8 cellular contexts compared by ENCODE assay signal in genomic region chrX:71095555-71095970, GRCh38. TPM values are rescaled to one million over a fixed set of nuclear protein-coding genes. Genes with fewer than 3 reads are reported as not detected.
DNase-seq lines count a peak whose midpoint lies in the region; ATAC-seq and TF ChIP-seq lines count a peak whose summit lies in the region.

Gene FOXO4, plus strand, starts transcription at chrX:71095851. Its CDS starts 678 bp downstream, at chrX:71096529.

- H3K4me3 Mint-ChIP-seq in activated T-helper 1 cell treated with anti-CD3 and anti-CD28 coated beads, Interleukin-12 subunit alpha, Interleukin-12 subunit beta, Interleukin-2, Interleukin-4 antibody, amounts not matched to agents 30 ng/mL and 10 ng/mL and 1 ng/mL, durations not matched to agents 14 hours and 24 hours and 36 hours, result peak within 1 kb of the TSS; percentile 93
- H3K4me3 Mint-ChIP-seq in natural killer cell, result peak within 1 kb of the TSS; percentile 96

- H2AFZ ChIP-seq in Karpas-422 (ENCODE audit: low read length), result peak within 1 kb of the TSS; percentile 81
- H2AFZ ChIP-seq in fibroblast of lung (ENCODE audit: low read length), result peak within 1 kb of the TSS; percentile 75

- H3K27ac Mint-ChIP-seq in activated T-helper 1 cell treated with anti-CD3 and anti-CD28 coated beads, Interleukin-12 subunit alpha, Interleukin-12 subunit beta, Interleukin-2, Interleukin-4 antibody, amounts not matched to agents 30 ng/mL and 10 ng/mL and 1 ng/mL, durations not matched to agents 14 hours and 24 hours and 36 hours, result peak within 1 kb of the TSS; percentile 91
- peak within 1 kb of the TSS; percentile 90 to 96 for H3K27ac Mint-ChIP-seq in natural killer cell

- H3K4me1 Mint-ChIP-seq in activated T-helper 1 cell treated with anti-CD3 and anti-CD28 coated beads, Interleukin-12 subunit alpha, Interleukin-12 subunit beta, Interleukin-2, Interleukin-4 antibody, amounts not matched to agents 30 ng/mL and 10 ng/mL and 1 ng/mL, durations not matched to agents 14 hours and 24 hours and 36 hours (ENCODE audit: low read depth), result peaks cover 34% of the 10 kb centered on the region
- peaks cover 22 to 27% of the 10 kb centered on the region in 2 donors for H3K4me1 Mint-ChIP-seq in natural killer cell

- H3K79me2 ChIP-seq in Karpas-422 (ENCODE audit: low read length) (no peaks in the 10 kb centered on the region), fibroblast of lung (ENCODE audit: control insufficient read depth, insufficient read depth, low read length) (no peaks in the 10 kb centered on the region)

- H4K20me1 ChIP-seq in Karpas-422 (ENCODE audit: insufficient read depth, low read depth, low read length) (no peaks in the 10 kb centered on the region), fibroblast of lung (ENCODE audit: control insufficient read depth, extremely low read depth, insufficient read depth, low read length) (no peaks in the 10 kb centered on the region)

- no peaks in the 10 kb centered on the region for H3K36me3 Mint-ChIP-seq in activated T-helper 1 cell treated with anti-CD3 and anti-CD28 coated beads, Interleukin-12 subunit alpha, Interleukin-12 subunit beta, Interleukin-2, Interleukin-4 antibody, amounts not matched to agents 30 ng/mL and 10 ng/mL and 1 ng/mL, durations not matched to agents 14 hours and 24 hours and 36 hours (ENCODE audit: low read depth)
- no peaks in the 10 kb centered on the region for H3K36me3 Mint-ChIP-seq in natural killer cell

- peak within 1 kb of the TSS; percentile 64 for H3K9ac ChIP-seq in Karpas-422 (ENCODE audit: low read length)
- H3K9ac ChIP-seq in fibroblast of lung (ENCODE audit: insufficient read depth, low read length), result no peak within 1 kb of the TSS

- intact Hi-C loops in activated T-helper 1 cell treated with anti-CD3 and anti-CD28 coated beads, Interleukin-12 subunit alpha, Interleukin-12 subunit beta, Interleukin-2, Interleukin-4 antibody, amounts not matched to agents 30 ng/mL and 10 ng/mL and 1 ng/mL, durations not matched to agents 14 hours and 24 hours and 36 hours (cut with micrococcal nuclease), result loop anchor here (1.0 to 10.0 kb wide), 5 partner anchors 23 to 641 kb away; partner anchors contain the start of genes MED12, NONO, SNX12 and TAF1
- intact Hi-C loops in natural killer cell (cut with micrococcal nuclease), result loop anchor here (5.0 kb wide), 1 partner anchor 82 kb away; no protein-coding TSS in a partner anchor

- H3K27ac ChIP-seq in Karpas-422 (ENCODE audit: low read length) (no peak within 1 kb of the TSS), fibroblast of lung (ENCODE audit: insufficient read depth, low read length) (no peak within 1 kb of the TSS)

- H3K9me3 Mint-ChIP-seq in activated T-helper 1 cell treated with anti-CD3 and anti-CD28 coated beads, Interleukin-12 subunit alpha, Interleukin-12 subunit beta, Interleukin-2, Interleukin-4 antibody, amounts not matched to agents 30 ng/mL and 10 ng/mL and 1 ng/mL, durations not matched to agents 14 hours and 24 hours and 36 hours, result no peaks in the 10 kb centered on the region
- no peaks in the 10 kb centered on the region for H3K9me3 Mint-ChIP-seq in natural killer cell

- peaks cover 8% of the 10 kb centered on the region for H3K27me3 Mint-ChIP-seq in activated T-helper 1 cell treated with anti-CD3 and anti-CD28 coated beads, Interleukin-12 subunit alpha, Interleukin-12 subunit beta, Interleukin-2, Interleukin-4 antibody, amounts not matched to agents 30 ng/mL and 10 ng/mL and 1 ng/mL, durations not matched to agents 14 hours and 24 hours and 36 hours (ENCODE audit: insufficient read depth)
- H3K27me3 Mint-ChIP-seq in natural killer cell (ENCODE audit: low read depth in 2 of 2), result peaks cover 0 to 15% of the 10 kb centered on the region in 2 donors

- no peaks in the 10 kb centered on the region for H3K9me2 ChIP-seq in Karpas-422 (replicated peaks; ENCODE audit: insufficient read depth, low read length)

- H3K27me3 ChIP-seq in Karpas-422 (ENCODE audit: low read length), result no peaks in the 10 kb centered on the region
- no peaks in the 10 kb centered on the region for H3K27me3 ChIP-seq in fibroblast of lung (ENCODE audit: control insufficient read depth, insufficient read depth, low read length)

- no peak for TF ChIP-seq CTCF in fibroblast of lung (conservative IDR thresholded peaks at IDR 0.05 in 1 of 2, IDR thresholded peaks at IDR 0.05 in 1 of 2; ENCODE audit: low read depth in 1 of 2, low read length in 2 of 2)
- TF ChIP-seq CTCF in natural killer cell (IDR thresholded peaks at IDR 0.05), result no peak

- peaks cover 15% of the 10 kb centered on the region for H3K4me1 ChIP-seq in Karpas-422 (ENCODE audit: low read length)
- H3K4me1 ChIP-seq in fibroblast of lung (ENCODE audit: control insufficient read depth, extremely low read depth, insufficient read depth, low read length), result no peaks in the 10 kb centered on the region

- DNase-seq in DMS53 (lab: John Stamatoyannopoulos, UW) (peak; percentile 92), Karpas-422 (peak; percentile 93), RKO (ENCODE audit: low spot score) (peak; percentile 88), fibroblast of lung (ENCODE audit: low read depth in 2 of 2) (peak; percentile 80 to 85), natural killer cell (peak; percentile 79)
- DNase-seq in activated T-helper 1 cell treated with anti-CD3 and anti-CD28 coated beads, Interleukin-12 subunit alpha, Interleukin-12 subunit beta, Interleukin-2, Interleukin-4 antibody, amounts not matched to agents 30 ng/mL and 10 ng/mL and 1 ng/mL, durations not matched to agents 14 hours and 24 hours and 36 hours (ENCODE audit: low spot score), result peak; percentile 81
- DNase-seq in stimulated activated naive CD4-positive, alpha-beta T cell (lab: John Stamatoyannopoulos, UW), result peak; percentile 70 to 89 (median 82)

- no peaks in the 10 kb centered on the region for H3K36me3 ChIP-seq in Karpas-422 (ENCODE audit: insufficient read depth, low read length)
- no peaks in the 10 kb centered on the region for H3K36me3 ChIP-seq in fibroblast of lung (ENCODE audit: control insufficient read depth, insufficient read depth, low read length)

- ATAC-seq in GM21786 (IDR thresholded peaks at IDR 0.05; ENCODE audit: unreplicated experiment), result peak; percentile 88
- ATAC-seq in natural killer cell, result peak; percentile 86 to 95 (median 89)

- H3K4me3 ChIP-seq in Karpas-422 (ENCODE audit: low read length) (peak within 1 kb of the TSS; percentile 69), fibroblast of lung (replicated peaks in 1 of 4; ENCODE audit: control extremely low read depth in 1 of 4, insufficient read depth in 1 of 4, low read depth in 3 of 4, low read length in 4 of 4) (peak within 1 kb of the TSS; percentile 51 to 85 (median 64))

- H3K9me3 ChIP-seq in Karpas-422 (ENCODE audit: low read length), result no peaks in the 10 kb centered on the region
- no peaks in the 10 kb centered on the region for H3K9me3 ChIP-seq in fibroblast of lung (ENCODE audit: control insufficient read depth, insufficient read depth, low read depth, low read length)

- peak within 1 kb of the TSS; percentile 70 for H3K4me2 ChIP-seq in Karpas-422 (ENCODE audit: low read depth, low read length, poor library complexity, severe bottlenecking)
- peak within 1 kb of the TSS; percentile 80 for H3K4me2 ChIP-seq in fibroblast of lung (ENCODE audit: extremely low read depth, insufficient read depth, low read length)

RNA-seq across cellular contexts. Expression of gene FOXO4, which starts in this region (rescaled TPM):
- total RNA-seq in Karpas-422 (2014; rRNA removed; shearing (Covaris generic); ENCODE audit: low replicate concordance), result 4.5 and 9.5 TPM in 2 replicates
- 10.7 and 11.9 TPM in 2 replicates for total RNA-seq in activated T-helper 1 cell treated with anti-CD3 and anti-CD28 coated beads, Interleukin-12 subunit alpha, Interleukin-12 subunit beta, Interleukin-2, Interleukin-4 antibody, amounts not matched to agents 30 ng/mL and 10 ng/mL and 1 ng/mL, durations not matched to agents 14 hours and 24 hours and 36 hours
- total RNA-seq in fibroblast of lung, result 6.9 and 7.4 TPM in 2 replicates
- 1.5 and 2.3 TPM in 2 replicates for polyA plus RNA-seq in fibroblast of lung
- 3.2 and 6.8 TPM in 2 replicates for polyA plus RNA-seq in fibroblast of lung (2012)
- polyA minus RNA-seq in fibroblast of lung (ENCODE audit: low replicate concordance), result 5.3 and 11.1 TPM in 2 replicates
- total RNA-seq in natural killer cell, result 10 to 100 TPM; 47.3 to 57.2 (median 51.2) TPM
